19 cellular contexts compared by ENCODE assay signal in the genomic region with DNA sequence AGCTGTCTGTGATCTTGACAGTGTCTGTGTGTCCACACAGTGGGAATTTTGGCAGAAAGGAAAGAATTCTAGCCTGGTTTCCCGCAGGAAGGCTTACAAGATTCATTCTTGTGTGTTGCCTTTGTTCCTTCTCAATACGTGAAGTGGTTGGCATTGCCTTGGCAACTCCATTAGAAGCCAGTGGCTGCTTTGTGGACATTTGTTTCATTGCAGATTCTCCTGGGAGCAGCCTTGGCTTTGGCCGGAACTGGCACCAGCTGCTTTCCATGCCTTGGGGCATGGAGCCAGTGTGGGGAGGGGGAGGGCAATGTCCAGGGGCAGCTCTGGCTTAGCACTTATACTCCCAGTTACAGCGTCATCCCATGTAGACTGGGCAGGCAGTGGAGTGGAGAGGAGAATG. TPM values are rescaled to one million over a fixed set of nuclear protein-coding genes. Genes with fewer than 3 reads are reported as not detected.
DNase-seq lines count a peak whose midpoint lies in the region; ATAC-seq, FAIRE-seq and TF ChIP-seq lines count a peak whose summit lies in the region.
"Had no signal": no experiment of that assay in that cellular context is flagged by ENCODE, and none has a peak within 500 bp of the region (broad histone marks: within the 10 kb centered on the region; RNA-seq: fewer than 3 reads in every experiment).

No MANE protein-coding gene starts in this region.

- H3K27me3 ChIP-seq in GM23338 (ENCODE audit: insufficient read depth), result no peaks in the 10 kb centered on the region
- H3K27me3 ChIP-seq: cardiac muscle cell, Peyer's patch had no signal

- H3K4me1 Mint-ChIP-seq in GM23338, result peaks cover 2% of the 10 kb centered on the region; the same call in 2 of the 3 replicates
- H3K4me1 Mint-ChIP-seq: activated naive CD8-positive, alpha-beta T cell treated with anti-CD3 and anti-CD28 coated beads, Interleukin-2, amount 10 ng/mL, durations not matched to agents 7 days and 5 days; mesothelial cell of epicardium had no signal

- H3K27ac ChIP-seq in GM23338 (ENCODE audit: low read depth), result no peak overlapping the region
- H3K27ac ChIP-seq: cardiac muscle cell, Peyer's patch, WERI-Rb-1 had no signal

- no peak overlapping the region for H2AFZ ChIP-seq in GM23338

- FAIRE-seq in GM12891 (lab: Jason Lieb, UNC), result no peak

- H3K4me2 ChIP-seq in GM23338, result no peak overlapping the region

- TF ChIP-seq POLR2A in GM12891 (IDR thresholded peaks at IDR 0.05; ENCODE audit: low read depth, low read length), result no peak

- H3K27ac Mint-ChIP-seq in GM23338, result no peak overlapping the region
- H3K27ac Mint-ChIP-seq: activated CD4-positive, alpha-beta memory T cell treated with anti-CD3 and anti-CD28 coated beads, Interleukin-2, amount 10 ng/mL, durations not matched to agents 7 days and 5 days; activated naive CD8-positive, alpha-beta T cell treated with anti-CD3 and anti-CD28 coated beads, Interleukin-2, amount 10 ng/mL, durations not matched to agents 7 days and 5 days; mesothelial cell of epicardium had no signal

- H3K4me3 ChIP-seq in GM23338, result no peak overlapping the region
- H3K4me3 ChIP-seq: cardiac muscle cell, Peyer's patch had no signal

- no peaks in the 10 kb centered on the region for H3K36me3 ChIP-seq in GM23338 (ENCODE audit: insufficient read depth)
- H3K36me3 ChIP-seq: cardiac muscle cell, Peyer's patch, WERI-Rb-1 had no signal

- ATAC-seq in GM23338, result no peak
- ATAC-seq: activated T-cell treated with anti-CD3 and anti-CD28 coated beads, Interleukin-2, amount 50 U/mL, for 4 hours had no signal

- peak; percentile 91 for DNase-seq in DMS153 treated with DMSO at 0.1 percent for 48 hours (lab: John Stamatoyannopoulos, UW; ENCODE audit: unreplicated experiment)
- DNase-seq in NCI-H2029 (lab: John Stamatoyannopoulos, UW), result peak; percentile 80
- DNase-seq in RPMI7951 (ENCODE audit: low read depth), result peak; percentile 9
- peak; percentile 43 for DNase-seq in midbrain (lab: John Stamatoyannopoulos, UW)
- DNase-seq in GM12891 (ENCODE audit: insufficient read length, low spot score), result no peak
- DNase-seq in activated effector memory CD4-positive, alpha-beta T cell treated with anti-CD3 and anti-CD28 coated beads, Interleukin-2, amount 50 U/mL, for 16 hours, result no peak
- DNase-seq in GM23338 (ENCODE audit: low spot score), result no peak
- no peak for DNase-seq in activated naive CD4-positive, alpha-beta T cell (lab: John Stamatoyannopoulos, UW)
- DNase-seq: activated CD4-positive, alpha-beta memory T cell treated with anti-CD3 and anti-CD28 coated beads, Interleukin-2, amount 10 ng/mL, durations not matched to agents 7 days and 5 days; activated naive CD8-positive, alpha-beta T cell treated with anti-CD3 and anti-CD28 coated beads, Interleukin-2, amount 10 ng/mL, durations not matched to agents 7 days and 5 days; activated T-cell treated with anti-CD3 and anti-CD28 coated beads, Interleukin-2, amount 50 U/mL, for 4 hours; Caco-2; effector CD4-positive, alpha-beta T cell; H9; MM.1S; Peyer's patch; WERI-Rb-1 had no signal

- peaks cover 11% of the 10 kb centered on the region for H3K36me3 Mint-ChIP-seq in GM23338 (ENCODE audit: low read depth)
- H3K36me3 Mint-ChIP-seq: mesothelial cell of epicardium had no signal

- H3K4me3 Mint-ChIP-seq in GM23338, result no peak overlapping the region
- H3K4me3 Mint-ChIP-seq: activated CD4-positive, alpha-beta memory T cell treated with anti-CD3 and anti-CD28 coated beads, Interleukin-2, amount 10 ng/mL, durations not matched to agents 7 days and 5 days; activated naive CD8-positive, alpha-beta T cell treated with anti-CD3 and anti-CD28 coated beads, Interleukin-2, amount 10 ng/mL, durations not matched to agents 7 days and 5 days; activated T-cell treated with anti-CD3 and anti-CD28 coated beads, Interleukin-2, amount 50 U/mL, for 4 hours; H9; mesothelial cell of epicardium had no signal

- 0 out of 2 replicates have a peak, but pooled peaks cover 8% of the 10 kb centered on the region for H3K9me2 ChIP-seq in GM23338 (ENCODE audit: insufficient read depth)

- no peak for TF ChIP-seq CTCF in GM23338 (conservative IDR thresholded peaks at IDR 0.05; ENCODE audit: low read depth in 2 of 2)

- peaks cover 9% of the 10 kb centered on the region for H3K27me3 Mint-ChIP-seq in GM23338 (ENCODE audit: insufficient read depth, low read depth, poor library complexity)
- H3K27me3 Mint-ChIP-seq: activated CD4-positive, alpha-beta memory T cell treated with anti-CD3 and anti-CD28 coated beads, Interleukin-2, amount 10 ng/mL, durations not matched to agents 7 days and 5 days; activated naive CD8-positive, alpha-beta T cell treated with anti-CD3 and anti-CD28 coated beads, Interleukin-2, amount 10 ng/mL, durations not matched to agents 7 days and 5 days had no signal

- no peaks in the 10 kb centered on the region for H3K4me1 ChIP-seq in GM23338 (ENCODE audit: insufficient read depth)
- H3K4me1 ChIP-seq: Caco-2, Peyer's patch had no signal

- H3F3A ChIP-seq in GM23338 (replicated peaks; ENCODE audit: low read depth), result no peaks in the 10 kb centered on the region

- peaks cover 11% of the 10 kb centered on the region; the same call in 2 of the 3 replicates for H3K9me3 Mint-ChIP-seq in GM23338

- peaks cover 77% of the 10 kb centered on the region for H3K79me2 ChIP-seq in GM23338 (replicated peaks; ENCODE audit: insufficient read depth)

- H4K20me1 ChIP-seq in GM23338 (replicated peaks; ENCODE audit: insufficient read depth), result peaks cover 11% of the 10 kb centered on the region

TF ChIP-seq in GM12891, 5 proteins besides CTCF, POLR2A, EP300 and RAD21:
- no peak for TF ChIP-seq POLR2AphosphoS5 (IDR thresholded peaks at IDR 0.05; ENCODE audit: low read depth, low read length)
- TF ChIP-seq POU2F2 (IDR thresholded peaks at IDR 0.05; ENCODE audit: low read depth, low read length), result no peak
- TF ChIP-seq TAF1 (IDR thresholded peaks at IDR 0.05; ENCODE audit: low read depth, low read length), result no peak
- no peak for TF ChIP-seq SPI1 (IDR thresholded peaks at IDR 0.05; ENCODE audit: low read depth, low read length)
- no peak for TF ChIP-seq PAX5 (IDR thresholded peaks at IDR 0.05; ENCODE audit: insufficient read depth, low read length, severe bottlenecking)
TF ChIP-seq in GM12891: peak in this region for 0.

TF ChIP-seq in GM23338, 12 proteins besides CTCF, POLR2A, EP300 and RAD21:
- TF ChIP-seq NANOG (IDR thresholded peaks at IDR 0.05; ENCODE audit: borderline replicate concordance), result no peak
- TF ChIP-seq POLR2AphosphoS5 (IDR thresholded peaks at IDR 0.05; ENCODE audit: low read depth), result no peak
- TF ChIP-seq ZNF114 (CRISPR knock-in tag; IDR thresholded peaks at IDR 0.05), result no peak
- no peak for TF ChIP-seq JUNB (IDR thresholded peaks at IDR 0.05; ENCODE audit: unreplicated experiment)
- no peak for TF ChIP-seq EZH2phosphoT487 (IDR thresholded peaks at IDR 0.05; ENCODE audit: unreplicated experiment)
- no peak for TF ChIP-seq STAT1 (IDR thresholded peaks at IDR 0.05; ENCODE audit: unreplicated experiment)
- TF ChIP-seq EZH2 (IDR thresholded peaks at IDR 0.05; ENCODE audit: low read depth, unreplicated experiment), result no peak
- TF ChIP-seq ETS1 (IDR thresholded peaks at IDR 0.05), result no peak
- no peak for TF ChIP-seq CREB1 (CRISPR knock-in tag; IDR thresholded peaks at IDR 0.05; ENCODE audit: low read depth)
- no peak for TF ChIP-seq ZNF331 (CRISPR knock-in tag; IDR thresholded peaks at IDR 0.05; ENCODE audit: low read depth)

RNA-seq across cellular contexts. Expression of gene KIF5C, which starts 39.4 kb away (rescaled TPM):
- 0.12 and 0.29 TPM in 2 replicates for total RNA-seq in RPMI7951 (2014; rRNA removed; shearing (Covaris generic))
- polyA plus RNA-seq in GM12891 (2012; ENCODE audit: low read depth, missing spikeins), result 0.17 TPM
- total RNA-seq in GM23338 (2014; rRNA removed; shearing (Covaris generic)), result 46.5 and 49.1 TPM in 2 replicates
- 37.8 and 45.0 TPM in 2 replicates for polyA plus RNA-seq in GM23338 (2016; fragmentation: Nextera tagmentation; extraction: Ambion mirVana)

Comparison
In these comparisons a context has a peak if more than half of its experiments do, and no peak if none do; other contexts are left out.
1. DNase-seq: peak in DMS153 treated with DMSO at 0.1 percent for 48 hours (single experiment), NCI-H2029 (single experiment), RPMI7951 (single experiment) and midbrain (single experiment); none in GM12891 (single experiment), activated effector memory CD4-positive, alpha-beta T cell treated with anti-CD3 and anti-CD28 coated beads, Interleukin-2, amount 50 U/mL, for 16 hours (single experiment), GM23338 (single experiment) and activated naive CD4-positive, alpha-beta T cell (0 of 4).
2. RNA of gene KIF5C, which starts 39.4 kb away (total RNA-seq): 46.5 to 49.1 TPM in GM23338; 0.12 to 0.29 TPM in RPMI7951; every median in the first group is over 10 times any median in the second.